1 cellular context compared by ENCODE assay signal in genomic region chr1:19596719-19597462, GRCh38.
TF ChIP-seq lines count a peak whose summit lies in the region.

No MANE protein-coding gene starts in this region.

TF ChIP-seq in HepG2, 621 proteins besides CTCF, POLR2A, EP300 and RAD21 (continued from another document and continues in another):
- TF ChIP-seq ZNF414 (CRISPR knock-in tag; IDR thresholded peaks at IDR 0.05) (no peak), PHF5A (CRISPR knock-in tag; IDR thresholded peaks at IDR 0.05; ENCODE audit: low read depth, unreplicated experiment) (no peak), SMARCC2 (IDR thresholded peaks at IDR 0.05) (no peak), ZNF367 (CRISPR knock-in tag; IDR thresholded peaks at IDR 0.05; ENCODE audit: borderline replicate concordance) (no peak), BCL6 (CRISPR knock-in tag; IDR thresholded peaks at IDR 0.05) (no peak; the same call in none of the 2 replicates), ZMAT3 (CRISPR knock-in tag; conservative IDR thresholded peaks at IDR 0.05) (0 out of 2 replicates have a peak, but pooled peaks have one; percentile 51), IKZF5 (CRISPR knock-in tag; IDR thresholded peaks at IDR 0.05) (peak; percentile 68), GTF2F1 (IDR thresholded peaks at IDR 0.05; ENCODE audit: low read length) (no peak), MIXL1 (CRISPR knock-in tag; IDR thresholded peaks at IDR 0.05) (no peak), CENPT (CRISPR knock-in tag; IDR thresholded peaks at IDR 0.05; ENCODE audit: low read depth) (no peak), ZNF275 (CRISPR knock-in tag; IDR thresholded peaks at IDR 0.05; ENCODE audit: borderline replicate concordance) (no peak), ZNF280D (CRISPR knock-in tag; IDR thresholded peaks at IDR 0.05) (no peak), ZBTB10 (CRISPR knock-in tag; IDR thresholded peaks at IDR 0.05; ENCODE audit: borderline replicate concordance) (no peak), NR2F6 (IDR thresholded peaks at IDR 0.05) (peak; percentile 76; the same call in 1 of the 2 replicates), NR2F6 (CRISPR knock-in tag; IDR thresholded peaks at IDR 0.05) (peak; percentile 76; the same call in 1 of the 2 replicates), ZMYM2 (CRISPR knock-in tag; IDR thresholded peaks at IDR 0.05) (no peak), ZNF234 (CRISPR knock-in tag; conservative IDR thresholded peaks at IDR 0.05) (no peak), FOXK2 (IDR thresholded peaks at IDR 0.05) (no peak), ZNF496 (CRISPR knock-in tag; IDR thresholded peaks at IDR 0.05; ENCODE audit: insufficient replicate concordance) (no peak), ZNF468 (CRISPR knock-in tag; IDR thresholded peaks at IDR 0.05) (no peak), ZNF709 (CRISPR knock-in tag; IDR thresholded peaks at IDR 0.05) (0 out of 2 replicates have a peak, but pooled peaks have one; percentile 58), ZNF780A (CRISPR knock-in tag; IDR thresholded peaks at IDR 0.05) (no peak), RERE (CRISPR knock-in tag; IDR thresholded peaks at IDR 0.05; ENCODE audit: low read depth) (no peak), ZNF484 (CRISPR knock-in tag; IDR thresholded peaks at IDR 0.05; ENCODE audit: borderline replicate concordance, low read depth) (no peak), ZNF160 (CRISPR knock-in tag; IDR thresholded peaks at IDR 0.05) (0 out of 2 replicates have a peak, but pooled peaks have one; percentile 4), POGK (CRISPR knock-in tag; conservative IDR thresholded peaks at IDR 0.05) (no peak), NRL (CRISPR knock-in tag; IDR thresholded peaks at IDR 0.05; ENCODE audit: borderline replicate concordance) (peak; percentile 74), LCORL (IDR thresholded peaks at IDR 0.05) (no peak), LCORL (CRISPR knock-in tag; IDR thresholded peaks at IDR 0.05) (no peak), ZNF703 (CRISPR knock-in tag; IDR thresholded peaks at IDR 0.05; ENCODE audit: borderline replicate concordance) (0 out of 2 replicates have a peak, but pooled peaks have one; percentile 68), SETDB1 (CRISPR knock-in tag; IDR thresholded peaks at IDR 0.05; ENCODE audit: borderline replicate concordance) (no peak), JUNB (CRISPR knock-in tag; IDR thresholded peaks at IDR 0.05; ENCODE audit: borderline replicate concordance) (no peak), NFE2 (CRISPR knock-in tag; IDR thresholded peaks at IDR 0.05) (no peak), MLX (CRISPR knock-in tag; IDR thresholded peaks at IDR 0.05) (no peak; the same call in 1 of the 2 replicates), ZNF691 (CRISPR knock-in tag; IDR thresholded peaks at IDR 0.05; ENCODE audit: borderline replicate concordance, low read depth) (peak; percentile 35; the same call in 1 of the 2 replicates), MXD3 (CRISPR knock-in tag; IDR thresholded peaks at IDR 0.05) (no peak), JARID2 (CRISPR knock-in tag; IDR thresholded peaks at IDR 0.05; ENCODE audit: insufficient replicate concordance) (no peak), AHR (CRISPR knock-in tag; IDR thresholded peaks at IDR 0.05) (no peak; the same call in 1 of the 2 replicates), SOX5 (CRISPR knock-in tag; IDR thresholded peaks at IDR 0.05; ENCODE audit: borderline replicate concordance) (no peak; the same call in 1 of the 2 replicates), KLF13 (CRISPR knock-in tag; IDR thresholded peaks at IDR 0.05) (no peak), CAMTA2 (CRISPR knock-in tag; IDR thresholded peaks at IDR 0.05; ENCODE audit: borderline replicate concordance) (no peak), NBN (conservative IDR thresholded peaks at IDR 0.05) (no peak), TEAD3 (CRISPR knock-in tag; optimal IDR thresholded peaks at IDR 0.05; ENCODE audit: borderline replicate concordance) (no peak), MED8 (CRISPR knock-in tag; IDR thresholded peaks at IDR 0.05; ENCODE audit: insufficient replicate concordance) (no peak), ZNF777 (CRISPR knock-in tag; IDR thresholded peaks at IDR 0.05) (0 out of 2 replicates have a peak, but pooled peaks have one; percentile 48), ZNF432 (CRISPR knock-in tag; IDR thresholded peaks at IDR 0.05; ENCODE audit: borderline replicate concordance) (no peak), KDM4B (CRISPR knock-in tag; IDR thresholded peaks at IDR 0.05) (no peak), ZBTB42 (CRISPR knock-in tag; IDR thresholded peaks at IDR 0.05) (no peak)
